In the genomic region with DNA sequence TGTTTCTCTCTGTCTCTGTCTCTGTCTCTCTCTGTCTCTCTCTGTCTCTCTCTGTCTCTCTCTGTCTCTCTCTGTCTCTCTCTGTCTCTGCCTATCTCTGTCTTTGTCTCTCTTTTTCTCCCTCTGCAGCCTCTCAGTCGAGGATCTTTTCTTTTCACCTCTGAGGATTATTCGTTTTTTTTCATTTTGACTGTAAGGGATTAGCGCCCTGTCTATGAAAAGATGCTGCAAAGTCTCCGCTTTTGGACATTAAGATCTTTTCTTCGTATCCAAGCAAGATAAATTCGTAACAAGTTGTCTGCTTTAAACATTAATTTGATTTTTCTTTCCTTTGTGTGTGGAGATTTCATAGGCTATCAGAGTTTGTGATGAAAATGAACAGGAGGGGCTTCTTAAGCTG, we compare ENCODE assay signal across 20 cellular contexts.
"Had no signal": no experiment of that assay in that cellular context is flagged by ENCODE, and none has a peak within 500 bp of the region (broad histone marks: within the 10 kb centered on the region; RNA-seq: fewer than 3 reads in every experiment).

No MANE protein-coding gene starts in this region.

- H3K27ac ChIP-seq: epithelial cell of prostate, lower lobe of right lung, neutrophil, thoracic aorta had no signal

- H3K36me3 Mint-ChIP-seq: activated naive CD8-positive, alpha-beta T cell treated with anti-CD3 and anti-CD28 coated beads, Interleukin-2, amount 10 ng/mL, durations not matched to agents 7 days and 5 days; immature natural killer cell; mesothelial cell of epicardium had no signal

- ATAC-seq: effector memory CD8-positive, alpha-beta T cell; lower lobe of right lung had no signal

- H3K9me3 ChIP-seq: lower lobe of right lung, neutrophil, thoracic aorta had no signal

- H3K4me1 Mint-ChIP-seq: activated naive CD8-positive, alpha-beta T cell treated with anti-CD3 and anti-CD28 coated beads, Interleukin-2, amount 10 ng/mL, durations not matched to agents 7 days and 5 days; immature natural killer cell; mesothelial cell of epicardium had no signal

- H3K36me3 ChIP-seq: lower lobe of right lung, neutrophil, thoracic aorta had no signal

- H3K27me3 Mint-ChIP-seq: activated naive CD8-positive, alpha-beta T cell treated with anti-CD3 and anti-CD28 coated beads, Interleukin-2, amount 10 ng/mL, durations not matched to agents 7 days and 5 days; dendritic cell treated with granulocyte-macrophage colony-stimulating factor and Interleukin-4, amounts not matched to agents 40 ng/mL and 50 ng/mL, for 4 days had no signal

- H3K27ac Mint-ChIP-seq: activated naive CD8-positive, alpha-beta T cell treated with anti-CD3 and anti-CD28 coated beads, Interleukin-2, amount 10 ng/mL, durations not matched to agents 7 days and 5 days; dendritic cell treated with granulocyte-macrophage colony-stimulating factor and Interleukin-4, amounts not matched to agents 40 ng/mL and 50 ng/mL, for 4 days; mesothelial cell of epicardium had no signal

- DNase-seq: activated CD4-positive, alpha-beta T cell treated with anti-CD3 and anti-CD28 coated beads, Interleukin-2, amount 50 U/mL, for 48 hours; activated CD4-positive, CD25-positive, alpha-beta regulatory T cell treated with anti-CD3 and anti-CD28 coated beads, Interleukin-2, amount 50 U/mL, for 72 hours; activated effector memory CD4-positive, alpha-beta T cell treated with Interleukin-2 at 50 U/mL for 16 hours; activated naive CD8-positive, alpha-beta T cell treated with anti-CD3 and anti-CD28 coated beads, Interleukin-2, amount 10 ng/mL, durations not matched to agents 7 days and 5 days; activated T-cell treated with anti-CD3 and anti-CD28 coated beads, Interleukin-2, amount 50 U/mL, for 1 hour; aorta; effector memory CD8-positive, alpha-beta T cell; foreskin melanocyte; head of caudate nucleus; immature natural killer cell; lower lobe of right lung; retina; stimulated activated CD4-positive, alpha-beta T cell treated with anti-CD3 and anti-CD28 coated beads, Interleukin-12 subunit alpha, Interleukin-12 subunit beta, amount 100 ng/mL, for 4 hours; stimulated activated CD4-positive, alpha-beta T cell treated with anti-CD3 and anti-CD28 coated beads, Interleukin-2, amount 100 ng/mL, for 24 hours; T1000 had no signal

- H3K4me3 Mint-ChIP-seq: activated naive CD8-positive, alpha-beta T cell treated with anti-CD3 and anti-CD28 coated beads, Interleukin-2, amount 10 ng/mL, durations not matched to agents 7 days and 5 days; dendritic cell treated with granulocyte-macrophage colony-stimulating factor and Interleukin-4, amounts not matched to agents 40 ng/mL and 50 ng/mL, for 4 days; effector memory CD8-positive, alpha-beta T cell; immature natural killer cell; mesothelial cell of epicardium had no signal

- H3K9me3 Mint-ChIP-seq: activated naive CD8-positive, alpha-beta T cell treated with anti-CD3 and anti-CD28 coated beads, Interleukin-2, amount 10 ng/mL, durations not matched to agents 7 days and 5 days had no signal

- H3K4me3 ChIP-seq: lower lobe of right lung, thoracic aorta had no signal

- H3K27me3 ChIP-seq: neutrophil had no signal
